In the genomic region with DNA sequence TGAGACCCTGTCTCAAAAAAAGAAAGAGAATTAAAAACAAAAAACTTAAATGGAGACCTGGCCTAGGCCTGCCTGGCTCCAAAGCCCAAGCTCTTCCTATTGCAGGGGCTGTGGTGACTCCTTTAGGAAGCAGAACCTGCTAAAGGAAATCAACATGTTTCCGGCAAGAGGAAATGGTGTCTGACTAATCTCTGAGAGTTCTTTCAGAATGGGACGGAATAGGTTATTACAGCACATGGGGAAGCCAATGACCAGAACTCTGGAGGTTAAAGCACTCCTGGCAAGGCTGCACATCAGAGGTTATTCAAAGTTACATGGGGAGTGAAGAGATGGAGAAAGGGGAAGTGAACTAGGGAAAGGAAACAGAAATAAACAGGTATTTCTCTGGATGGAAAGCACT, we compare ENCODE assay signal across 9 cellular contexts. TPM values are rescaled to one million over a fixed set of nuclear protein-coding genes. Genes with fewer than 3 reads are reported as not detected.
A peak's percentile ranks its signal among the peaks of the same experiment; 100 is the strongest.
DNase-seq lines count a peak whose midpoint lies in the region; ATAC-seq and TF ChIP-seq lines count a peak whose summit lies in the region.
"Had no signal": no experiment of that assay in that cellular context is flagged by ENCODE, and none has a peak within 500 bp of the region (broad histone marks: within the 10 kb centered on the region; RNA-seq: fewer than 3 reads in every experiment).

No MANE protein-coding gene starts in this region.

- H3K4me3 ChIP-seq in NB4 (ENCODE audit: low read depth, low read length) (no peak overlapping the region), mammary epithelial cell (replicated peaks in 1 of 3; ENCODE audit: insufficient read depth in 1 of 3, low read depth in 2 of 3, low read length in 3 of 3) (no peak overlapping the region), uterus (no peak overlapping the region)
- no peak overlapping the region for H3K4me3 ChIP-seq in naive thymus-derived CD4-positive, alpha-beta T cell (ENCODE audit: low read length)

- no peaks in the 10 kb centered on the region for H4K20me1 ChIP-seq in mammary epithelial cell (ENCODE audit: insufficient read depth, low read length)

- H3K4me2 ChIP-seq in mammary epithelial cell (ENCODE audit: insufficient read depth, low read depth, low read length): no peak overlapping the region

- H3K4me1 ChIP-seq in mammary epithelial cell (ENCODE audit: insufficient read depth, low read length) (peaks cover 9% of the 10 kb centered on the region), uterus (no peaks in the 10 kb centered on the region)
- H3K4me1 ChIP-seq in naive thymus-derived CD4-positive, alpha-beta T cell (ENCODE audit: control insufficient read depth in 2 of 2, insufficient read depth in 2 of 2, low read length in 2 of 2): no peaks in the 10 kb centered on the region

- H3K9me3 ChIP-seq in mammary epithelial cell (replicated peaks; ENCODE audit: insufficient read depth, low read length) (no peaks in the 10 kb centered on the region), uterus (no peaks in the 10 kb centered on the region)
- H3K9me3 ChIP-seq in naive thymus-derived CD4-positive, alpha-beta T cell (ENCODE audit: control insufficient read depth in 2 of 3, low read length in 3 of 3): no peaks in the 10 kb centered on the region

- peak; percentile 82 for ATAC-seq in naive thymus-derived CD4-positive, alpha-beta T cell
- ATAC-seq in GM19455 (IDR thresholded peaks at IDR 0.05; ENCODE audit: unreplicated experiment): no peak

- no peaks in the 10 kb centered on the region for H3K27me3 Mint-ChIP-seq in naive thymus-derived CD4-positive, alpha-beta T cell

- H3K4me3 Mint-ChIP-seq in naive thymus-derived CD4-positive, alpha-beta T cell: peak overlapping the region in 6 of 10 donors; percentile 12 to 83 (median 26)

- H3K36me3 Mint-ChIP-seq in naive thymus-derived CD4-positive, alpha-beta T cell: no peaks in the 10 kb centered on the region

- H2AFZ ChIP-seq in mammary epithelial cell (ENCODE audit: low read depth, low read length): no peak overlapping the region

- intact Hi-C loops in mammary epithelial cell (cut with micrococcal nuclease) (no loop called here), uterus (cut with DNase I; ENCODE audit: low total_unique reads) (no loop called here)
- intact Hi-C loops in naive thymus-derived CD4-positive, alpha-beta T cell (cut with micrococcal nuclease): no loop called here

- H3K36me3 ChIP-seq in mammary epithelial cell (ENCODE audit: insufficient read depth, low read length) (no peaks in the 10 kb centered on the region), uterus (no peaks in the 10 kb centered on the region)
- H3K36me3 ChIP-seq in naive thymus-derived CD4-positive, alpha-beta T cell (ENCODE audit: control insufficient read depth in 2 of 3, insufficient read depth in 3 of 3, low read length in 3 of 3): no peaks in the 10 kb centered on the region

- H3K27ac Mint-ChIP-seq in naive thymus-derived CD4-positive, alpha-beta T cell: peak overlapping the region in 4 of 9 donors; percentile 13 to 83 (median 36)

- no TSS peak for BruUV-seq in mammary epithelial cell (replicated peaks; lab: Mats Ljungman, UMichigan)

- TF ChIP-seq CTCF in NB4 (IDR thresholded peaks at IDR 0.05; ENCODE audit: low read depth, low read length) (no peak), mammary epithelial cell (conservative IDR thresholded peaks at IDR 0.05 in 1 of 2, IDR thresholded peaks at IDR 0.05 in 1 of 2; ENCODE audit: extremely low read depth in 1 of 2, insufficient read depth in 1 of 2, low read depth in 1 of 2, low read length in 2 of 2) (no peak), uterus (IDR thresholded peaks at IDR 0.05) (no peak)

- in situ Hi-C loops in mammary epithelial cell (cut with MboI; ENCODE audit: low sequenced_read_pairs in 2 of 2): no loop called here

- peaks cover 7% of the 10 kb centered on the region for H3K79me2 ChIP-seq in mammary epithelial cell (ENCODE audit: insufficient read depth, low read length)

- H3K27ac ChIP-seq in mammary epithelial cell (ENCODE audit: insufficient read depth, low read depth, low read length) (no peak overlapping the region), uterus (peak overlapping the region in 1 of 2 donors; percentile 6)
- no peak overlapping the region for H3K27ac ChIP-seq in naive thymus-derived CD4-positive, alpha-beta T cell (ENCODE audit: low read depth, low read length)

- POLR2A ChIA-PET in naive thymus-derived CD4-positive, alpha-beta T cell (lab: Charles Lee): no interaction called here

- TF ChIP-seq POLR2A in NB4 (IDR thresholded peaks at IDR 0.05; ENCODE audit: extremely low read depth, insufficient read length) (no peak), uterus (IDR thresholded peaks at IDR 0.05) (no peak)

- CTCF ChIA-PET in mammary epithelial cell (lab: Charles Lee; ENCODE audit: low non-redundant PET): no interaction called here
- CTCF ChIA-PET in naive thymus-derived CD4-positive, alpha-beta T cell (lab: Charles Lee): no interaction called here

- peaks cover 6 to 16% (median 11%) of the 10 kb centered on the region in 7 donors for H3K4me1 Mint-ChIP-seq in naive thymus-derived CD4-positive, alpha-beta T cell

- H3K27me3 ChIP-seq in mammary epithelial cell (ENCODE audit: insufficient read depth, low read length) (no peaks in the 10 kb centered on the region), uterus (no peaks in the 10 kb centered on the region)
- H3K27me3 ChIP-seq in naive thymus-derived CD4-positive, alpha-beta T cell (ENCODE audit: control insufficient read depth in 2 of 2, insufficient read depth in 2 of 2, low read length in 2 of 2): no peaks in the 10 kb centered on the region

- DNase-seq in EL (peak; percentile 56), NB4 (ENCODE audit: low read depth) (peak; percentile 80), mammary epithelial cell (peak; percentile 45), AG08396 (ENCODE audit: low spot score) (no peak), NCI-H1105 treated with DMSO at 0.1 percent for 48 hours (lab: John Stamatoyannopoulos, UW) (no peak), uterus (no peak)
- DNase-seq in naive thymus-derived CD4-positive, alpha-beta T cell: no peak
- DNase-seq: NCI-H187 treated with DMSO at 0.1 percent for 48 hours had no signal

- no peaks in the 10 kb centered on the region for H3K9me3 Mint-ChIP-seq in naive thymus-derived CD4-positive, alpha-beta T cell

- dilution Hi-C loops in mammary epithelial cell (cut with HindIII; ENCODE audit: low sequenced_read_pairs): no loop called here

- H3K9ac ChIP-seq in mammary epithelial cell (ENCODE audit: insufficient read depth, low read length): no peak overlapping the region

- 91% methylated on average over 2 of the region's 2 CpGs for WGBS in mammary epithelial cell (ENCODE audit: low coverage, missing lambda C conversion rate)

RNA-seq across cellular contexts. Expression of a gene that starts 21.4 kb away (rescaled TPM):
- total RNA-seq in mammary epithelial cell (10 to 100 TPM; 30.7 to 35.3 TPM), uterus (10 to 100 TPM in 1 of 4 donors, 1 to 10 TPM in 3; 3.5 to 12.6 (median 7.4) TPM)
- polyA plus RNA-seq in mammary epithelial cell: 9.1 TPM
- polyA minus RNA-seq in mammary epithelial cell: 30.3 TPM
- total RNA-seq in naive thymus-derived CD4-positive, alpha-beta T cell: 1 to 10 TPM; 2.9 to 6.3 (median 5.7) TPM
- polyA plus RNA-seq in naive thymus-derived CD4-positive, alpha-beta T cell: 1 to 10 TPM in 1 of 2 donors, under 1 TPM in 1; 0.54 to 1.7 TPM

Comparison
In these comparisons a context has a peak if more than half of its experiments do, and no peak if none do; other contexts are left out.
1. DNase-seq: peak in EL (single experiment), NB4 (single experiment) and mammary epithelial cell (single experiment); none in naive thymus-derived CD4-positive, alpha-beta T cell (0 of 9), AG08396 (single experiment), NCI-H1105 treated with DMSO at 0.1 percent for 48 hours (single experiment) and uterus (0 of 2).